Comparison of ENCODE assay signal across 8 cellular contexts in the genomic region with DNA sequence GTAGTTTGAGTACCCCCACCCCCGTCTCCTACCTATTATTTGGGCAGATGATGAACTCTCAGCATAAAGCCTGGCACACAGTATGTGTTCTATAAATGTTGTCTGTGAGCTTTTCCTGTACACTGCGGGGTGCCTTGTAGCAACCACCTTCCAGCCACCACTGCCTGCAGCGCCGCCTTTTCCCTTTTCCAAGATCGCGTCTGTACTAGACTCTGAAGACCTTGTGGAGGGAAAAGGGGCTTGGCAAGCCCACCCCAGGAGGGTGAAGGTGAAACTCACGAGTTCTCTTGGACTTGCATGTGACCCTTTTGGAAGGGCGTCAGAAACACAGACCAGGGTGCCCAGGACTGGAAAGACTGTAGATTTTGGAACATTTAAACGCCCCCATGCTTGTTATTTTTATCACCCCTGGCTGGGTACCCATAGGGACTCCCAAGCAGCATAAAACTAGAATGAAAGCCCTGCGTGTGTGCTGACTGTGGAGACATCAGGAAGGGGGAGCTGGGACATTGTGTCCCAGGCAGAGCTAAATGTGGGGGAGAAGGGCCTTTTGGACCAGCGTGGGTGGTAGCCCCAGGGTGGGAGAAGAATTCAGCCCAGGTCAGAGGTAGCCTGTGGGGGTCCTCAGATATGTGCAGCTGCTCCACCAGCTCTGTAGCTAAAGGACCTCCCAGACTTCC. TPM values are rescaled to one million over a fixed set of nuclear protein-coding genes. Genes with fewer than 3 reads are reported as not detected.
DNase-seq lines count a peak whose midpoint lies in the region; ATAC-seq, FAIRE-seq and TF ChIP-seq lines count a peak whose summit lies in the region.

No MANE protein-coding gene starts in this region.

- intact Hi-C loops in ovary (cut with DNase I) = no loop called here

- no peaks in the 10 kb centered on the region for H3K9me3 ChIP-seq in fibroblast of lung (ENCODE audit: control insufficient read depth, insufficient read depth, low read depth, low read length)
- no peaks in the 10 kb centered on the region for H3K9me3 ChIP-seq in ovary

- POLR2A ChIA-PET in RWPE1 (lab: Yijun Ruan, JAX; ENCODE audit: low non-redundant PET) = interaction anchor here (0.6 kb wide), 1 partner anchor 16 kb away, joined by 4 read pairs; no protein-coding TSS in a partner anchor

- peak overlapping the region; percentile 77 for H2AFZ ChIP-seq in fibroblast of lung (ENCODE audit: low read length)

- no peak for FAIRE-seq in D721Med (lab: Jason Lieb, UNC)

- CTCF ChIA-PET in RWPE1 (lab: Yijun Ruan, JAX) = interaction anchor here (0.5 kb wide), 1 partner anchor 24 kb away, joined by 4 read pairs; no protein-coding TSS in a partner anchor

- H3K4me3 ChIP-seq in fibroblast of lung (replicated peaks in 1 of 4; ENCODE audit: control extremely low read depth in 1 of 4, insufficient read depth in 1 of 4, low read depth in 3 of 4, low read length in 4 of 4) = peak overlapping the region; percentile 53 to 78 (median 58)
- peak overlapping the region; percentile 58 for H3K4me3 ChIP-seq in ovary

- TF ChIP-seq CTCF in D721Med (IDR thresholded peaks at IDR 0.05; ENCODE audit: insufficient read depth, missing control alignments) = no peak
- no peak for TF ChIP-seq CTCF in RWPE1 (conservative IDR thresholded peaks at IDR 0.05; ENCODE audit: low read depth)
- no peak for TF ChIP-seq CTCF in fibroblast of lung (conservative IDR thresholded peaks at IDR 0.05 in 1 of 2, IDR thresholded peaks at IDR 0.05 in 1 of 2; ENCODE audit: low read depth in 1 of 2, low read length in 2 of 2)
- TF ChIP-seq CTCF in ovary (IDR thresholded peaks at IDR 0.05) = no peak

- no peak for TF ChIP-seq POLR2A in ovary (IDR thresholded peaks at IDR 0.05)

- H3K4me1 ChIP-seq in fibroblast of lung (ENCODE audit: control insufficient read depth, extremely low read depth, insufficient read depth, low read length) (peaks cover 5% of the 10 kb centered on the region), ovary (ENCODE audit: insufficient read depth) (peaks cover 2% of the 10 kb centered on the region)

- no peak overlapping the region for H3K9ac ChIP-seq in fibroblast of lung (ENCODE audit: insufficient read depth, low read length)

- H4K20me1 ChIP-seq in fibroblast of lung (ENCODE audit: control insufficient read depth, extremely low read depth, insufficient read depth, low read length) = no peaks in the 10 kb centered on the region

- peak overlapping the region; percentile 90 for H3K4me2 ChIP-seq in fibroblast of lung (ENCODE audit: extremely low read depth, insufficient read depth, low read length)

- H3K79me2 ChIP-seq in fibroblast of lung (ENCODE audit: control insufficient read depth, insufficient read depth, low read length) = no peaks in the 10 kb centered on the region

- H3K27ac ChIP-seq in RWPE1 = peak overlapping the region; percentile 96
- peak overlapping the region; percentile 72 for H3K27ac ChIP-seq in fibroblast of lung (ENCODE audit: insufficient read depth, low read length)
- H3K27ac ChIP-seq in ovary = peak overlapping the region; percentile 66 to 80

- no peak for ATAC-seq in GM19023 (IDR thresholded peaks at IDR 0.05; ENCODE audit: unreplicated experiment)
- no peak for ATAC-seq in GM21717 (IDR thresholded peaks at IDR 0.05; ENCODE audit: unreplicated experiment)

- H3K36me3 ChIP-seq in fibroblast of lung (ENCODE audit: control insufficient read depth, insufficient read depth, low read length) = peaks cover 6% of the 10 kb centered on the region
- no peaks in the 10 kb centered on the region for H3K36me3 ChIP-seq in ovary

- DNase-seq in D721Med (ENCODE audit: insufficient read length, low spot score) = peak; percentile 21
- no peak for DNase-seq in RWPE1 (ENCODE audit: low spot score)
- DNase-seq in fibroblast of lung (ENCODE audit: low read depth in 2 of 2) = no peak
- DNase-seq in ovary = peak in 1 of 5 donors; percentile 28
- DNase-seq in SW 1271 (lab: John Stamatoyannopoulos, UW) = no peak
- no peak for DNase-seq in effector CD4-positive, alpha-beta T cell

- no peak for TF ChIP-seq EP300 in ovary (IDR thresholded peaks at IDR 0.05)

- no peaks in the 10 kb centered on the region for H3K27me3 ChIP-seq in fibroblast of lung (ENCODE audit: control insufficient read depth, insufficient read depth, low read length)
- H3K27me3 ChIP-seq in ovary = no peaks in the 10 kb centered on the region

- WGBS in ovary, 3 donors = 33 to 46% (median 34%) methylated on average over 11 of the region's 11 CpGs

RNA-seq across cellular contexts. Expression of gene BAK1, which starts 8.3 kb away (rescaled TPM):
- total RNA-seq in fibroblast of lung = 10.3 and 13.0 TPM in 2 replicates
- 12.9 and 14.1 TPM in 2 replicates for polyA plus RNA-seq in fibroblast of lung
- 14.5 and 22.2 TPM in 2 replicates for polyA plus RNA-seq in fibroblast of lung (2012)
- polyA minus RNA-seq in fibroblast of lung (ENCODE audit: low replicate concordance) = 26.7 and 43.6 TPM in 2 replicates
- total RNA-seq in ovary = 10 to 100 TPM in 4 of 7 donors, 1 to 10 TPM in 3; 3.9 to 16.9 (median 10.4) TPM
- polyA plus RNA-seq in ovary = 10 to 100 TPM in 1 of 2 donors, 1 to 10 TPM in 1; 9.8 to 12.2 TPM

RNA-seq across cellular contexts. Expression of gene ITPR3, which starts 49.3 kb away (rescaled TPM):
- total RNA-seq in fibroblast of lung = 19.3 and 43.4 TPM in 2 replicates
- polyA plus RNA-seq in fibroblast of lung = 9.6 and 36.8 TPM in 2 replicates
- 10.7 and 32.5 TPM in 2 replicates for polyA plus RNA-seq in fibroblast of lung (2012)
- 54.5 and 173 TPM in 2 replicates for polyA minus RNA-seq in fibroblast of lung (ENCODE audit: low replicate concordance)
- total RNA-seq in ovary = 10 to 100 TPM in 6 of 7 donors, 1 to 10 TPM in 1; 3.7 to 31.1 (median 20.1) TPM
- 1 to 10 TPM; 3.6 to 6.9 TPM for polyA plus RNA-seq in ovary
